Comparison of ENCODE assay signal across 8 cellular contexts in genomic region chr3:126267169-126267975, GRCh38.
A peak's percentile ranks its signal among the peaks of the same experiment; 100 is the strongest.
DNase-seq lines count a peak whose midpoint lies in the region; ATAC-seq and TF ChIP-seq lines count a peak whose summit lies in the region.

No MANE protein-coding gene starts in this region.

- DNase-seq in AG04450 (ENCODE audit: low read depth, low spot score) (peak; percentile 84), MV-4-11 (lab: John Stamatoyannopoulos, UW) (peak; percentile 75), dermis blood vessel endothelial cell (peak; percentile 82), left lobe of liver (ENCODE audit: low spot score) (peak; percentile 90), substantia nigra (lab: John Stamatoyannopoulos, UW) (peak in 41 of 49 donors; percentile 34 to 80 (median 57)), NCI-H2171 (lab: John Stamatoyannopoulos, UW) (no peak), NCI-H2107 (lab: John Stamatoyannopoulos, UW) (no peak)
- DNase-seq in central memory CD4-positive, alpha-beta T cell: no peak

- no peaks in the 10 kb centered on the region for H3K27me3 ChIP-seq in AG04450 (ENCODE audit: control insufficient read depth, insufficient read depth, low read length)

- peak; percentile 26 for TF ChIP-seq CTCF in AG04450 (IDR thresholded peaks at IDR 0.05; ENCODE audit: low read depth, low read length)

- H3K27ac ChIP-seq in AG04450 (ENCODE audit: low read depth, low read length) (peak overlapping the region; percentile 94), substantia nigra (ENCODE audit: low read depth, low read length, poor library complexity, severe bottlenecking) (peak overlapping the region; percentile 49)

- CTCF ChIA-PET in AG04450 (lab: Charles Lee): interaction anchor here (0.9 to 1.8 kb wide), 4 partner anchors 17 to 125 kb away, joined by 3 to 6 read pairs (median 4); no protein-coding TSS in a partner anchor

- peak overlapping the region; percentile 48 for H3K4me3 ChIP-seq in AG04450 (ENCODE audit: low read depth, low read length)

- POLR2A ChIA-PET in AG04450 (lab: Yijun Ruan, JAX): interaction anchor here (0.6 to 1.4 kb wide), 3 partner anchors 38 to 90 kb away, joined by 3 to 5 read pairs (median 3); partner anchors contain the start of gene KLF15

- H3K9me3 ChIP-seq in AG04450 (ENCODE audit: control insufficient read depth, insufficient read depth, low read length): peaks cover under 1% of the 10 kb centered on the region

- ATAC-seq in left lobe of liver: peak; percentile 72

Comparison
In these comparisons a context has a peak if more than half of its experiments do, and no peak if none do; other contexts are left out.
1. DNase-seq: peak in AG04450 (single experiment), MV-4-11 (single experiment), dermis blood vessel endothelial cell (single experiment), left lobe of liver (single experiment) and substantia nigra (41 of 49); none in central memory CD4-positive, alpha-beta T cell (single experiment), NCI-H2171 (single experiment) and NCI-H2107 (single experiment).